8 cellular contexts compared by ENCODE assay signal in genomic region chr7:1531263-1531978, GRCh38. TPM values are rescaled to one million over a fixed set of nuclear protein-coding genes. Genes with fewer than 3 reads are reported as not detected.
DNase-seq lines count a peak whose midpoint lies in the region; ATAC-seq, FAIRE-seq and TF ChIP-seq lines count a peak whose summit lies in the region.

No MANE protein-coding gene starts in this region.

- TF ChIP-seq CTCF in GM12865 (IDR thresholded peaks at IDR 0.05; ENCODE audit: insufficient read depth, low read depth, low read length, missing control alignments) = no peak
- TF ChIP-seq CTCF in endodermal cell (conservative IDR thresholded peaks at IDR 0.05) = no peak
- TF ChIP-seq CTCF in D721Med (IDR thresholded peaks at IDR 0.05; ENCODE audit: insufficient read depth, missing control alignments) = no peak

- FAIRE-seq in D721Med (lab: Jason Lieb, UNC) = no peak

- H3K9ac ChIP-seq in endodermal cell (ENCODE audit: extremely low read depth, low read length, poor library complexity, severe bottlenecking) = no peak overlapping the region

- no peaks in the 10 kb centered on the region for H3K36me3 ChIP-seq in endodermal cell (ENCODE audit: control insufficient read depth, insufficient read depth, low read length)
- H3K36me3 ChIP-seq in aorta (ENCODE audit: control insufficient read depth in 1 of 2, insufficient read depth in 2 of 2, low read length in 1 of 2) = no peaks in the 10 kb centered on the region

- H3K9me3 ChIP-seq in endodermal cell (ENCODE audit: control insufficient read depth, low read length) (no peaks in the 10 kb centered on the region), aorta (ENCODE audit: control insufficient read depth, low read length) (no peaks in the 10 kb centered on the region)

- H3K4me3 Mint-ChIP-seq in endodermal cell = peak overlapping the region; percentile 71

- H3K4me1 ChIP-seq in endodermal cell (ENCODE audit: control insufficient read depth, insufficient read depth, low read length) (no peaks in the 10 kb centered on the region), aorta (ENCODE audit: control insufficient read depth in 1 of 2, insufficient read depth in 2 of 2, low read length in 2 of 2) (no peaks in the 10 kb centered on the region)

- peak overlapping the region; percentile 68 for H3K27ac Mint-ChIP-seq in endodermal cell

- no peaks in the 10 kb centered on the region for H3K36me3 Mint-ChIP-seq in endodermal cell (ENCODE audit: low read depth)

- ATAC-seq in HG03280 (IDR thresholded peaks at IDR 0.05; ENCODE audit: unreplicated experiment) (peak; percentile 19), aorta (ENCODE audit: low FRiP score) (peak; percentile 34)

- H3K27me3 Mint-ChIP-seq in endodermal cell (ENCODE audit: insufficient read depth) = peaks cover 6% of the 10 kb centered on the region

- H3K4me3 ChIP-seq in GM12865 (ENCODE audit: low read depth, low read length) (peak overlapping the region; percentile 72), endodermal cell (ENCODE audit: low read length) (peak overlapping the region; percentile 66), aorta (ENCODE audit: low read length in 2 of 2) (peak overlapping the region; percentile 71 to 98)

- DNase-seq in GM12865 (ENCODE audit: low read depth) = no peak
- peak; percentile 32 for DNase-seq in activated CD4-positive, alpha-beta T cell treated with anti-CD3 and anti-CD28 coated beads for 48 hours
- DNase-seq in endodermal cell = no peak
- peak; percentile 35 for DNase-seq in myocyte (ENCODE audit: low read depth)
- DNase-seq in aorta = peak; percentile 76 to 84
- DNase-seq in D721Med (ENCODE audit: insufficient read length, low spot score) = no peak
- DNase-seq in COR-L47 (lab: John Stamatoyannopoulos, UW) = no peak

- 35 to 36% methylated on average over 40 to 55 of the region's 55 CpGs for WGBS in endodermal cell (ENCODE audit: insufficient coverage in 1 of 2, insufficient read length in 1 of 2), 2 experiments
- 1% methylated on average over 35 to 55 of the region's 55 CpGs for WGBS in aorta, 2 donors

- no peaks in the 10 kb centered on the region for H3K9me3 Mint-ChIP-seq in endodermal cell

- intact Hi-C loops in aorta (cut with DNase I) = no loop called here

- H3K27ac ChIP-seq in endodermal cell (ENCODE audit: low read depth, low read length) (no peak overlapping the region), aorta (ENCODE audit: low read depth in 1 of 2, low read length in 2 of 2) (peak overlapping the region; percentile 95 to 99)

- H3K27me3 ChIP-seq in endodermal cell (ENCODE audit: control insufficient read depth, insufficient read depth, low read length, poor library complexity, severe bottlenecking) = peaks cover 3% of the 10 kb centered on the region
- no peaks in the 10 kb centered on the region for H3K27me3 ChIP-seq in aorta (ENCODE audit: control insufficient read depth in 1 of 2, insufficient read depth in 2 of 2, low read length in 1 of 2)

- peaks cover 16% of the 10 kb centered on the region for H3K4me1 Mint-ChIP-seq in endodermal cell

RNA-seq across cellular contexts. Expression of gene MAFK, which starts 0.9 kb away (rescaled TPM):
- total RNA-seq in endodermal cell (10 to 100 TPM in 1 of 2 donors, 1 to 10 TPM in 1; 7.7 to 10.7 TPM), myocyte (28.4 and 40.6 TPM in 2 replicates), aorta (100 to 1,000 TPM in 1 of 2 donors, 10 to 100 TPM in 1; 86.3 to 131 TPM)
- polyA plus RNA-seq in endodermal cell (2013, experiment 1 of 2) = 5.6 TPM
- polyA plus RNA-seq in endodermal cell (2013, experiment 2 of 2) = 5.2 TPM
- 30.1 TPM for polyA plus RNA-seq in myocyte (2012)
- polyA plus RNA-seq in aorta = 100 to 1,000 TPM in 1 of 2 donors, 10 to 100 TPM in 1; 85.4 to 106 TPM

RNA-seq across cellular contexts. Expression of gene TMEM184A, which starts 24.6 kb away (rescaled TPM):
- 1 to 10 TPM; 4.6 to 5.1 TPM for total RNA-seq in endodermal cell
- 0.43 TPM for polyA plus RNA-seq in endodermal cell (2013, experiment 1 of 2)
- polyA plus RNA-seq in endodermal cell (2013, experiment 2 of 2) = 1.1 TPM
- total RNA-seq in myocyte = 0.32 and 2.8 TPM in 2 replicates
- 0.33 TPM for polyA plus RNA-seq in myocyte (2012)
- under 1 TPM in 1 of 2 donors, not detected in 1; 0.06 TPM for total RNA-seq in aorta
- polyA plus RNA-seq in aorta = 1 to 10 TPM in 1 of 2 donors, under 1 TPM in 1; 0.84 to 6.1 TPM

RNA-seq across cellular contexts. Expression of gene INTS1, which starts 27.2 kb away (rescaled TPM):
- total RNA-seq in endodermal cell (100 to 1,000 TPM; 145 to 178 TPM), myocyte (52.7 and 58.5 TPM in 2 replicates), aorta (10 to 100 TPM; 56.4 to 77.9 TPM)
- 71.2 TPM for polyA plus RNA-seq in endodermal cell (2013, experiment 1 of 2)
- polyA plus RNA-seq in endodermal cell (2013, experiment 2 of 2) = 59.7 TPM
- 69.5 TPM for polyA plus RNA-seq in myocyte (2012)
- polyA plus RNA-seq in aorta = 100 to 1,000 TPM in 1 of 2 donors, 10 to 100 TPM in 1; 17.2 to 109 TPM

RNA-seq across cellular contexts. Expression of gene PSMG3, which starts 38.4 kb away (rescaled TPM):
- 10 to 100 TPM; 30.1 to 44.3 TPM for total RNA-seq in endodermal cell
- 30.0 TPM for polyA plus RNA-seq in endodermal cell (2013, experiment 1 of 2)
- polyA plus RNA-seq in endodermal cell (2013, experiment 2 of 2) = 30.2 TPM
- total RNA-seq in myocyte = 47.1 and 54.1 TPM in 2 replicates
- 50.1 TPM for polyA plus RNA-seq in myocyte (2012)
- total RNA-seq in aorta = 10 to 100 TPM; 14.1 to 18.9 TPM
- polyA plus RNA-seq in aorta = 10 to 100 TPM; 42.9 to 45.2 TPM

Comparison
In these comparisons a context has a peak if more than half of its experiments do, and no peak if none do; other contexts are left out.
1. DNase-seq: peak in activated CD4-positive, alpha-beta T cell treated with anti-CD3 and anti-CD28 coated beads for 48 hours (single experiment), myocyte (single experiment) and aorta (2 of 2); none in GM12865 (single experiment), endodermal cell (single experiment), D721Med (single experiment) and COR-L47 (single experiment).
2. Peak in every context shown above with its lines, with median percentiles within 50 percentile points of each other: H3K4me3 ChIP-seq.